Comparison of ENCODE assay signal across 14 cellular contexts in genomic region chr7:24948739-24949138, GRCh38. TPM values are rescaled to one million over a fixed set of nuclear protein-coding genes. Genes with fewer than 3 reads are reported as not detected.
DNase-seq lines count a peak whose midpoint lies in the region; ATAC-seq and TF ChIP-seq lines count a peak whose summit lies in the region.
"Had no signal": no experiment of that assay in that cellular context is flagged by ENCODE, and none has a peak within 500 bp of the region (broad histone marks: within the 10 kb centered on the region; RNA-seq: fewer than 3 reads in every experiment).

No MANE protein-coding gene starts in this region.

- no peaks in the 10 kb centered on the region for H3K27me3 Mint-ChIP-seq in CD4-positive, CD25-positive, alpha-beta regulatory T cell
- H3K27me3 Mint-ChIP-seq in activated T-helper 2 cell treated with anti-CD3 and anti-CD28 coated beads, Interferon-gamma antibody, Interleukin-2, Interleukin-4, amounts not matched to agents 10 μg/mL and 5 μg/mL and 100 μg/mL, durations not matched to agents 14 hours and 24 hours and 36 hours (ENCODE audit: low read depth) = no peaks in the 10 kb centered on the region
- H3K27me3 Mint-ChIP-seq in T-helper 2 cell treated with Interferon-gamma antibody and Interleukin-4, amounts not matched to agents 5 μg/mL and 100 μg/mL, for 36 hours (ENCODE audit: low read depth) = no peaks in the 10 kb centered on the region

- H3K4me3 ChIP-seq in CD4-positive, CD25-positive, alpha-beta regulatory T cell (ENCODE audit: low read depth, low read length) = no peak overlapping the region
- H3K4me3 ChIP-seq in NB4 (ENCODE audit: low read depth, low read length) = no peak overlapping the region
- no peak overlapping the region for H3K4me3 ChIP-seq in fibroblast of mammary gland (ENCODE audit: control insufficient read depth, low read depth, low read length)
- no peak overlapping the region for H3K4me3 ChIP-seq in lower leg skin (ENCODE audit: low read depth, poor library complexity, severe bottlenecking)

- H3K36me3 ChIP-seq in CD4-positive, CD25-positive, alpha-beta regulatory T cell (ENCODE audit: control insufficient read depth, insufficient read depth, low read length) = no peaks in the 10 kb centered on the region
- H3K36me3 ChIP-seq: WERI-Rb-1 had no signal

- H3K27ac Mint-ChIP-seq in CD4-positive, CD25-positive, alpha-beta regulatory T cell = peak overlapping the region; percentile 7 to 58 (median 21)
- H3K27ac Mint-ChIP-seq in activated T-helper 2 cell treated with anti-CD3 and anti-CD28 coated beads, Interferon-gamma antibody, Interleukin-2, Interleukin-4, amounts not matched to agents 10 μg/mL and 5 μg/mL and 100 μg/mL, durations not matched to agents 14 hours and 24 hours and 36 hours = no peak overlapping the region
- no peak overlapping the region for H3K27ac Mint-ChIP-seq in T-helper 2 cell treated with Interferon-gamma antibody and Interleukin-4, amounts not matched to agents 5 μg/mL and 100 μg/mL, for 36 hours
- H3K27ac Mint-ChIP-seq: nephron had no signal

- H3K27me3 ChIP-seq in CD4-positive, CD25-positive, alpha-beta regulatory T cell (ENCODE audit: control insufficient read depth, insufficient read depth, low read length) = no peaks in the 10 kb centered on the region

- TF ChIP-seq CTCF in NB4 (IDR thresholded peaks at IDR 0.05; ENCODE audit: low read depth, low read length) (no peak), fibroblast of mammary gland (conservative IDR thresholded peaks at IDR 0.05; ENCODE audit: control insufficient read depth, insufficient read depth, low read depth, low read length) (no peak), lower leg skin (IDR thresholded peaks at IDR 0.05) (no peak)

- peak overlapping the region in 1 of 4 donors; percentile 1 for H3K4me3 Mint-ChIP-seq in CD4-positive, CD25-positive, alpha-beta regulatory T cell
- H3K4me3 Mint-ChIP-seq in activated T-helper 2 cell treated with anti-CD3 and anti-CD28 coated beads, Interferon-gamma antibody, Interleukin-2, Interleukin-4, amounts not matched to agents 10 μg/mL and 5 μg/mL and 100 μg/mL, durations not matched to agents 14 hours and 24 hours and 36 hours (ENCODE audit: low read depth) = no peak overlapping the region
- H3K4me3 Mint-ChIP-seq in T-helper 2 cell treated with Interferon-gamma antibody and Interleukin-4, amounts not matched to agents 5 μg/mL and 100 μg/mL, for 36 hours = no peak overlapping the region
- H3K4me3 Mint-ChIP-seq: nephron had no signal

- H3K27ac ChIP-seq in CD4-positive, CD25-positive, alpha-beta regulatory T cell (ENCODE audit: insufficient read depth, low read length, poor library complexity, severe bottlenecking) = no peak overlapping the region
- H3K27ac ChIP-seq: WERI-Rb-1 had no signal

- intact Hi-C loops in activated T-helper 2 cell treated with anti-CD3 and anti-CD28 coated beads, Interferon-gamma antibody, Interleukin-2, Interleukin-4, amounts not matched to agents 10 μg/mL and 5 μg/mL and 100 μg/mL, durations not matched to agents 14 hours and 24 hours and 36 hours (cut with micrococcal nuclease) = no loop called here
- intact Hi-C loops in lower leg skin (cut with DNase I; ENCODE audit: low total_unique reads) = no loop called here

- ATAC-seq in CD4-positive, CD25-positive, alpha-beta regulatory T cell (ENCODE audit: low read depth in 2 of 2) = peak in 1 of 2 donors; percentile 31
- ATAC-seq in GM18907 (IDR thresholded peaks at IDR 0.05; ENCODE audit: unreplicated experiment) = peak; percentile 68

- no peaks in the 10 kb centered on the region for H3K36me3 Mint-ChIP-seq in CD4-positive, CD25-positive, alpha-beta regulatory T cell
- peaks cover 48% of the 10 kb centered on the region for H3K36me3 Mint-ChIP-seq in activated T-helper 2 cell treated with anti-CD3 and anti-CD28 coated beads, Interferon-gamma antibody, Interleukin-2, Interleukin-4, amounts not matched to agents 10 μg/mL and 5 μg/mL and 100 μg/mL, durations not matched to agents 14 hours and 24 hours and 36 hours (ENCODE audit: low read depth)
- peaks cover 17% of the 10 kb centered on the region for H3K36me3 Mint-ChIP-seq in T-helper 2 cell treated with Interferon-gamma antibody and Interleukin-4, amounts not matched to agents 5 μg/mL and 100 μg/mL, for 36 hours (ENCODE audit: low read depth)

- WGBS in lower leg skin, 2 donors = 58 to 81% methylated on average over 4 of the region's 4 CpGs

- TF ChIP-seq POLR2A in NB4 (IDR thresholded peaks at IDR 0.05; ENCODE audit: extremely low read depth, insufficient read length) (no peak), lower leg skin (IDR thresholded peaks at IDR 0.05) (no peak)

- peaks cover 29 to 83% (median 60%) of the 10 kb centered on the region in 4 donors for H3K4me1 Mint-ChIP-seq in CD4-positive, CD25-positive, alpha-beta regulatory T cell
- peaks cover 70% of the 10 kb centered on the region for H3K4me1 Mint-ChIP-seq in activated T-helper 2 cell treated with anti-CD3 and anti-CD28 coated beads, Interferon-gamma antibody, Interleukin-2, Interleukin-4, amounts not matched to agents 10 μg/mL and 5 μg/mL and 100 μg/mL, durations not matched to agents 14 hours and 24 hours and 36 hours (ENCODE audit: low read depth)
- H3K4me1 Mint-ChIP-seq in T-helper 2 cell treated with Interferon-gamma antibody and Interleukin-4, amounts not matched to agents 5 μg/mL and 100 μg/mL, for 36 hours (ENCODE audit: low read depth) = peaks cover 58% of the 10 kb centered on the region
- H3K4me1 Mint-ChIP-seq: nephron had no signal

- no peaks in the 10 kb centered on the region for H3K9me3 ChIP-seq in CD4-positive, CD25-positive, alpha-beta regulatory T cell (ENCODE audit: control insufficient read depth in 2 of 2, low read length in 2 of 2)

- DNase-seq in CD4-positive, CD25-positive, alpha-beta regulatory T cell = no peak
- peak; percentile 47 for DNase-seq in NB4 (ENCODE audit: low read depth)
- DNase-seq in fibroblast of mammary gland (ENCODE audit: low read depth) = peak; percentile 55
- no peak for DNase-seq in activated T-helper 2 cell treated with anti-CD3 and anti-CD28 coated beads, Interferon-gamma antibody, Interleukin-2, Interleukin-4, amounts not matched to agents 10 μg/mL and 5 μg/mL and 100 μg/mL, durations not matched to agents 14 hours and 24 hours and 36 hours (ENCODE audit: low spot score)
- no peak for DNase-seq in lower leg skin (ENCODE audit: low spot score in 2 of 2)
- DNase-seq in T-helper 2 cell treated with Interferon-gamma antibody and Interleukin-4, amounts not matched to agents 5 μg/mL and 100 μg/mL, for 36 hours (ENCODE audit: low spot score) = no peak
- no peak for DNase-seq in activated gamma-delta T cell treated with Interleukin-2 at 50 U/mL for 16 hours
- DNase-seq: activated naive CD4-positive, alpha-beta T cell; cortex of kidney; NCI-H69; SIG-M5; WERI-Rb-1 had no signal

- peaks cover 15% of the 10 kb centered on the region for H3K4me1 ChIP-seq in CD4-positive, CD25-positive, alpha-beta regulatory T cell (ENCODE audit: control insufficient read depth, insufficient read depth, low read length, poor library complexity, severe bottlenecking)

- H3K9me3 Mint-ChIP-seq in CD4-positive, CD25-positive, alpha-beta regulatory T cell = no peaks in the 10 kb centered on the region
- peaks cover 4% of the 10 kb centered on the region for H3K9me3 Mint-ChIP-seq in activated T-helper 2 cell treated with anti-CD3 and anti-CD28 coated beads, Interferon-gamma antibody, Interleukin-2, Interleukin-4, amounts not matched to agents 10 μg/mL and 5 μg/mL and 100 μg/mL, durations not matched to agents 14 hours and 24 hours and 36 hours
- H3K9me3 Mint-ChIP-seq in T-helper 2 cell treated with Interferon-gamma antibody and Interleukin-4, amounts not matched to agents 5 μg/mL and 100 μg/mL, for 36 hours = no peaks in the 10 kb centered on the region
- H3K9me3 Mint-ChIP-seq: nephron had no signal

RNA-seq across cellular contexts. Expression of gene OSBPL3, which starts 31.2 kb away (rescaled TPM):
- 43.0 TPM for total RNA-seq in CD4-positive, CD25-positive, alpha-beta regulatory T cell
- polyA plus RNA-seq in CD4-positive, CD25-positive, alpha-beta regulatory T cell = 10 to 100 TPM in 2 of 4 donors, 1 to 10 TPM in 2; 9.1 to 14.5 (median 11.9) TPM
- total RNA-seq in activated T-helper 2 cell treated with anti-CD3 and anti-CD28 coated beads, Interferon-gamma antibody, Interleukin-2, Interleukin-4, amounts not matched to agents 10 μg/mL and 5 μg/mL and 100 μg/mL, durations not matched to agents 14 hours and 24 hours and 36 hours = 74.2 and 76.2 TPM in 2 replicates
- 10 to 100 TPM; 21.9 to 40.3 (median 23.7) TPM for total RNA-seq in lower leg skin

Comparison
In these comparisons a context has a peak if more than half of its experiments do, and no peak if none do; other contexts are left out.
1. DNase-seq: peak in NB4 (single experiment) and fibroblast of mammary gland (single experiment); none in CD4-positive, CD25-positive, alpha-beta regulatory T cell (0 of 3), activated T-helper 2 cell treated with anti-CD3 and anti-CD28 coated beads, Interferon-gamma antibody, Interleukin-2, Interleukin-4, amounts not matched to agents 10 μg/mL and 5 μg/mL and 100 μg/mL, durations not matched to agents 14 hours and 24 hours and 36 hours (single experiment), lower leg skin (0 of 2), T-helper 2 cell treated with Interferon-gamma antibody and Interleukin-4, amounts not matched to agents 5 μg/mL and 100 μg/mL, for 36 hours (single experiment) and activated gamma-delta T cell treated with Interleukin-2 at 50 U/mL for 16 hours (single experiment).
2. H3K27ac Mint-ChIP-seq: peak in CD4-positive, CD25-positive, alpha-beta regulatory T cell (3 of 3); none in activated T-helper 2 cell treated with anti-CD3 and anti-CD28 coated beads, Interferon-gamma antibody, Interleukin-2, Interleukin-4, amounts not matched to agents 10 μg/mL and 5 μg/mL and 100 μg/mL, durations not matched to agents 14 hours and 24 hours and 36 hours (single experiment) and T-helper 2 cell treated with Interferon-gamma antibody and Interleukin-4, amounts not matched to agents 5 μg/mL and 100 μg/mL, for 36 hours (single experiment).